9 cellular contexts compared by ENCODE assay signal in the genomic region with DNA sequence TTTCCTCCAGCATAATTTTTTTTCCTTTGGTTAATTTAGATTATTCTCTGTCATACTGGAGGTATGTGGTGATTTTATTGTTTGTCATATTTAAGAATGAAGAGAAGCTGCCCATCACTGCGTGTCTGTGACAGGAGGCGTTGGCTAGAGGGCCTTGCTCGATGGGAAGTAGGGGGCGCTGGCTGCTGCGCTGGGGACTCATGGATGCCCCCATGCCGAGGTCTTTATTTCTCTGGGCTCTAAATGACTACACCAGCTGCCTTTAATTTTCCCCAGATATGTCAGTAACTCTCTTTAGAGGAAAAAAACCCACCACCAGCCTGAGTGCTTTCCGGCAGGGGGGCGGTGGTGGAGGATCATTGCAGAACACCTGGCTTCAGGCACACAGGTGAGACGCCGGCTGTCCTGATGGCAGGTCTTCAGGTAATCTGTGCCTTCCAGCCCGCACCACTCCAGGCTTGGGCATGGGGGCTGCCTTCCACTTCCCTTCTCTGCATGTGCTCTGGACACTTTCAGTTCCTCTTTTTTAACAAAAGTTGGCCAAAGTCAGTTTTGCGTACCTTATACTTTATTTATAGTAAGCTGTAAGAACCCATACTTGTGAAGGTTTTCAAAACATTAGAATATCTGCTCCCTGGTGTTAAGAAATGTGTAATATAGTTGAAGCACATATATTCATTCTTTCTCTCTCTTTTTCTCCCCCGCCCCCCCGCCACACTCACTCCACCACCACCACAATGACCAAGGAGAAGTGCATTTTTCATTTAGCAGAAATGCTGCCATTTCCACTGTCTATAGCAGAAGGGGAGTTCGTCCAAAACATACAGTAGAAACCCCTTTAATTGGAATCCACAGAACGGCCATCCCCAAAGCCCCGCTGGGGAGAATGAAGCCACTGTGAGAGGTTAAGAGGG.
DNase-seq lines count a peak whose midpoint lies in the region; ATAC-seq and TF ChIP-seq lines count a peak whose summit lies in the region.
"Had no signal": no experiment of that assay in that cellular context is flagged by ENCODE, and none has a peak within 500 bp of the region (broad histone marks: within the 10 kb centered on the region; RNA-seq: fewer than 3 reads in every experiment).

No MANE protein-coding gene starts in this region.

- no peak for TF ChIP-seq POLR2A in transverse colon (IDR thresholded peaks at IDR 0.05)

- 0 out of 2 replicates have a peak, but pooled peaks cover 5% of the 10 kb centered on the region for H4K20me1 ChIP-seq in OCI-LY3 (ENCODE audit: insufficient read depth, low read length)

- H3K79me2 ChIP-seq in OCI-LY3 (ENCODE audit: low read length), result 0 out of 2 replicates have a peak, but pooled peaks cover 4% of the 10 kb centered on the region

- no peak overlapping the region; the same call in 1 of the 2 replicates for H3K9ac ChIP-seq in OCI-LY3 (ENCODE audit: low read length)

- H3K27me3 ChIP-seq in right atrium auricular region (no peaks in the 10 kb centered on the region), OCI-LY3 (ENCODE audit: low read depth, low read length) (no peaks in the 10 kb centered on the region), transverse colon (no peaks in the 10 kb centered on the region)

- ATAC-seq in left ventricle myocardium superior, result peak; percentile 37
- peak; percentile 67 for ATAC-seq in HG02870 (IDR thresholded peaks at IDR 0.05; ENCODE audit: unreplicated experiment)

- DNase-seq in left ventricle myocardium superior (no peak), right atrium auricular region (ENCODE audit: low spot score) (no peak), transverse colon (peak; percentile 48), activated gamma-delta T cell treated with Interleukin-2 at 50 U/mL for 16 hours (no peak), NCI-H128 (lab: John Stamatoyannopoulos, UW; ENCODE audit: unreplicated experiment) (no peak)
- no peak for DNase-seq in activated CD8-positive, alpha-beta memory T cell treated with anti-CD3 and anti-CD28 coated beads, Interleukin-2, amount 50 U/mL, for 4 hours
- DNase-seq: NCI-H2107 had no signal

- intact Hi-C loops in left ventricle myocardium superior (cut with micrococcal nuclease), result no loop called here
- intact Hi-C loops in transverse colon (cut with DNase I; ENCODE audit: low total_unique reads), result no loop called here

- no peaks in the 10 kb centered on the region for H3K36me3 ChIP-seq in right atrium auricular region
- H3K36me3 ChIP-seq in OCI-LY3 (replicated peaks; ENCODE audit: low read depth, low read length), result peaks cover 4% of the 10 kb centered on the region
- H3K36me3 ChIP-seq in transverse colon, result no peaks in the 10 kb centered on the region

- H3K27ac ChIP-seq in right atrium auricular region, result no peak overlapping the region
- H3K27ac ChIP-seq in OCI-LY3 (ENCODE audit: low read length), result peak overlapping the region; percentile 53
- peak overlapping the region; percentile 6 to 48 (median 40) for H3K27ac ChIP-seq in transverse colon

- no peaks in the 10 kb centered on the region for H3K4me1 ChIP-seq in right atrium auricular region
- H3K4me1 ChIP-seq in OCI-LY3 (ENCODE audit: low read length), result peaks cover 24% of the 10 kb centered on the region
- no peaks in the 10 kb centered on the region for H3K4me1 ChIP-seq in transverse colon

- H3K9me3 ChIP-seq in right atrium auricular region (no peaks in the 10 kb centered on the region), OCI-LY3 (ENCODE audit: insufficient read depth, low read length) (no peaks in the 10 kb centered on the region), transverse colon (no peaks in the 10 kb centered on the region)

- in situ Hi-C loops in transverse colon (cut with MboI; ENCODE audit: low pct_ligation_motif_present in 1 of 4, low pct_unique_long_range_greater_than_20kb in 1 of 4, low sequenced_read_pairs in 3 of 4), result no loop called here

- no peak overlapping the region for H3K4me3 ChIP-seq in right atrium auricular region
- peak overlapping the region; percentile 48 for H3K4me3 ChIP-seq in OCI-LY3 (ENCODE audit: low read length)
- H3K4me3 ChIP-seq in transverse colon, result no peak overlapping the region

- peak overlapping the region; percentile 87 for H3K4me2 ChIP-seq in OCI-LY3 (ENCODE audit: low read length)

- WGBS in transverse colon (ENCODE audit: low coverage in 1 of 2), 2 donors, result 76 to 81% methylated on average over 9 to 17 of the region's 17 CpGs

- no peak overlapping the region for H2AFZ ChIP-seq in OCI-LY3 (ENCODE audit: low read depth, low read length)

- TF ChIP-seq CTCF in right atrium auricular region (IDR thresholded peaks at IDR 0.05) (no peak), OCI-LY3 (IDR thresholded peaks at IDR 0.05; ENCODE audit: low read depth, low read length) (peak; percentile 64), transverse colon (IDR thresholded peaks at IDR 0.05) (no peak)

- TF ChIP-seq EP300 in transverse colon (IDR thresholded peaks at IDR 0.05; ENCODE audit: low read depth), result no peak

Comparison
In these comparisons a context has a peak if more than half of its experiments do, and no peak if none do; other contexts are left out.
1. H3K27ac ChIP-seq: peak in OCI-LY3 (single experiment) and transverse colon (4 of 4); none in right atrium auricular region (0 of 2).